In genomic region chr16:74627506-74628220, GRCh38 we compare ENCODE assay signal across 11 cellular contexts. TPM values are rescaled to one million over a fixed set of nuclear protein-coding genes. Genes with fewer than 3 reads are reported as not detected.
A peak's percentile ranks its signal among the peaks of the same experiment; 100 is the strongest.
DNase-seq lines count a peak whose midpoint lies in the region; ATAC-seq and TF ChIP-seq lines count a peak whose summit lies in the region.
"Had no signal": no experiment of that assay in that cellular context is flagged by ENCODE, and none has a peak within 500 bp of the region (broad histone marks: within the 10 kb centered on the region; RNA-seq: fewer than 3 reads in every experiment).

No MANE protein-coding gene starts in this region.

- ATAC-seq in heart left ventricle: peak in 3 of 4 donors; percentile 29 to 57 (median 41)
- ATAC-seq in stimulated activated effector memory CD8-positive, alpha-beta T cell treated with anti-CD3 and anti-CD28 coated beads, Interleukin-12 subunit alpha, Interleukin-12 subunit beta, amount 100 ng/mL, for 72 hours: peak; percentile 2
- ATAC-seq: left colon had no signal

- H3K9me3 ChIP-seq in heart left ventricle: no peaks in the 10 kb centered on the region

- peak; percentile 45 for DNase-seq in activated CD8-positive, alpha-beta memory T cell treated with anti-CD3 and anti-CD28 coated beads, Interleukin-2, amount 50 U/mL, for 48 hours
- DNase-seq in activated CD8-positive, alpha-beta memory T cell treated with anti-CD3 and anti-CD28 coated beads for 24 hours: no peak
- DNase-seq in heart left ventricle: peak in 3 of 5 donors; percentile 19 to 44 (median 38)
- no peak for DNase-seq in stimulated activated effector memory CD8-positive, alpha-beta T cell treated with anti-CD3 and anti-CD28 coated beads, Interleukin-12 subunit alpha, Interleukin-12 subunit beta, amount 100 ng/mL, for 72 hours (ENCODE audit: low spot score in 2 of 2)
- no peak for DNase-seq in RPMI8226
- no peak for DNase-seq in activated effector memory CD4-positive, alpha-beta T cell treated with Interleukin-2 at 50 U/mL for 16 hours
- no peak for DNase-seq in OCI-M2 (lab: John Stamatoyannopoulos, UW; ENCODE audit: unreplicated experiment)
- DNase-seq: left colon, MM.1S, NCI-H524 treated with DMSO at 0.1 percent for 48 hours had no signal

- peaks cover 46% of the 10 kb centered on the region for H3K4me1 Mint-ChIP-seq in stimulated activated effector memory CD8-positive, alpha-beta T cell treated with anti-CD3 and anti-CD28 coated beads, Interleukin-12 subunit alpha, Interleukin-12 subunit beta, amount 100 ng/mL, for 72 hours

- H3K4me3 ChIP-seq in heart left ventricle: no peak overlapping the region

- 66 to 77% (median 73%) methylated on average over 6 of the region's 6 CpGs for WGBS in heart left ventricle, 4 donors

- peak overlapping the region; percentile 78 for H3K27ac Mint-ChIP-seq in stimulated activated effector memory CD8-positive, alpha-beta T cell treated with anti-CD3 and anti-CD28 coated beads, Interleukin-12 subunit alpha, Interleukin-12 subunit beta, amount 100 ng/mL, for 72 hours

- H3K27me3 ChIP-seq in heart left ventricle: no peaks in the 10 kb centered on the region

- H3K27ac ChIP-seq in VCaP (peak overlapping the region; percentile 55), heart left ventricle (peak overlapping the region in 4 of 12 donors; percentile 17 to 33 (median 27))

- TF ChIP-seq CTCF in VCaP (conservative IDR thresholded peaks at IDR 0.05): no peak; the same call in 1 of the 2 replicates
- TF ChIP-seq CTCF in heart left ventricle (IDR thresholded peaks at IDR 0.05): no peak

- peaks cover 0 to 100% (median 97%) of the 10 kb centered on the region in 9 donors for H3K36me3 ChIP-seq in heart left ventricle

- peaks cover 100% of the 10 kb centered on the region for H3K36me3 Mint-ChIP-seq in stimulated activated effector memory CD8-positive, alpha-beta T cell treated with anti-CD3 and anti-CD28 coated beads, Interleukin-12 subunit alpha, Interleukin-12 subunit beta, amount 100 ng/mL, for 72 hours

- no peak for TF ChIP-seq POLR2A in heart left ventricle (IDR thresholded peaks at IDR 0.05)

- H3K4me3 Mint-ChIP-seq in stimulated activated effector memory CD8-positive, alpha-beta T cell treated with anti-CD3 and anti-CD28 coated beads, Interleukin-12 subunit alpha, Interleukin-12 subunit beta, amount 100 ng/mL, for 72 hours: peak overlapping the region; percentile 3

- H3K4me1 ChIP-seq in heart left ventricle: peaks cover 0 to 22% (median 11%) of the 10 kb centered on the region in 12 donors

- no peaks in the 10 kb centered on the region for H3K9me3 Mint-ChIP-seq in stimulated activated effector memory CD8-positive, alpha-beta T cell treated with anti-CD3 and anti-CD28 coated beads, Interleukin-12 subunit alpha, Interleukin-12 subunit beta, amount 100 ng/mL, for 72 hours

- intact Hi-C loops in heart left ventricle (cut with DNase I): loop anchor here in 3 of 10 donors (10.0 kb wide), 3 partner anchors 143 to 323 kb away; no protein-coding TSS in a partner anchor

RNA-seq across cellular contexts. Expression of gene GLG1, which starts 20.7 kb away (rescaled TPM):
- total RNA-seq in heart left ventricle: 100 to 1,000 TPM in 6 of 9 donors, 10 to 100 TPM in 3; 86.7 to 138 (median 115) TPM
- 10 to 100 TPM; 26.5 to 59.6 TPM for polyA plus RNA-seq in heart left ventricle

RNA-seq across cellular contexts. Expression of gene RFWD3, which starts 39.0 kb away (rescaled TPM):
- total RNA-seq in heart left ventricle: 10 to 100 TPM in 2 of 9 donors, 1 to 10 TPM in 7; 3.9 to 14.4 (median 5.3) TPM
- polyA plus RNA-seq in heart left ventricle: 1 to 10 TPM; 3.3 to 5.1 TPM

Comparison
In these comparisons a context has a peak if more than half of its experiments do, and no peak if none do; other contexts are left out.
1. DNase-seq: peak in activated CD8-positive, alpha-beta memory T cell treated with anti-CD3 and anti-CD28 coated beads, Interleukin-2, amount 50 U/mL, for 48 hours (single experiment) and heart left ventricle (3 of 5); none in activated CD8-positive, alpha-beta memory T cell treated with anti-CD3 and anti-CD28 coated beads for 24 hours (single experiment), stimulated activated effector memory CD8-positive, alpha-beta T cell treated with anti-CD3 and anti-CD28 coated beads, Interleukin-12 subunit alpha, Interleukin-12 subunit beta, amount 100 ng/mL, for 72 hours (0 of 2), RPMI8226 (single experiment), activated effector memory CD4-positive, alpha-beta T cell treated with Interleukin-2 at 50 U/mL for 16 hours (single experiment) and OCI-M2 (single experiment).